Comparison of ENCODE assay signal across 27 cellular contexts in the genomic region with DNA sequence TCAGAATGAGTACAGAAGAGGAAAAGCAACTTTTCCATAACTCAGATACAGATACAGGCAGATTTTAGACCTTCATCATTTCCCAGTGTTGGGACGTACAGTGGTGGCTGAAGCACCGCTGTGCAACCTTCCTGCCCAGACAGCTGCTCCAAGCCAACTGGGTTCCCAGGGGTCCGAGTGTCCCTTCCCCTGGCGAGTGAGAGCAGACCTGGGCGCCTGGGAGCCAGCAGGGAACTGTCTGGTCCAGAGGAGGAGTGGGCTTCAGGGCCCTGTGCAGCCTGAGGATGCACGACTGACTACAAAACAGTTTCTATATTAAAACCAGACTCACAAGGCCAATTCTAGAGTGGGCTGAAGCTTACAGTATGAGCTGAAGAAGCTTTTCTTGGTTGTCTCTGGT. TPM values are rescaled to one million over a fixed set of nuclear protein-coding genes. Genes with fewer than 3 reads are reported as not detected.
"Had no signal": no experiment of that assay in that cellular context is flagged by ENCODE, and none has a peak within 500 bp of the region (broad histone marks: within the 10 kb centered on the region; RNA-seq: fewer than 3 reads in every experiment).

No MANE protein-coding gene starts in this region.

- DNase-seq: stimulated activated CD4-positive, alpha-beta T cell treated with anti-CD3 and anti-CD28 coated beads, Interleukin-2, amount 100 ng/mL, for 24 hours; stimulated activated CD4-positive, alpha-beta T cell treated with anti-CD3 and anti-CD28 coated beads, Interleukin-2, amount 100 ng/mL, for 48 hours; stimulated activated CD4-positive, alpha-beta T cell treated with anti-CD3 and anti-CD28 coated beads, Interleukin-4, amount 100 ng/mL, for 1 hour; stimulated activated CD4-positive, alpha-beta T cell treated with anti-CD3 and anti-CD28 coated beads, Interleukin-4, amount 100 ng/mL, for 24 hours; stimulated activated CD4-positive, alpha-beta T cell treated with anti-CD3 and anti-CD28 coated beads, Interleukin-4, amount 100 ng/mL, for 4 hours; stimulated activated naive B cell treated with anti-CD40 and anti-IgM and Interleukin-4, amounts not matched to agents 10 μg/mL and 1 μg/mL and 100 μg/mL, for 72 hours; stimulated activated naive CD4-positive, alpha-beta T cell; stimulated activated naive CD4-positive, alpha-beta T cell treated with Interleukin-2 at 50 U/mL for 16 hours; stimulated activated naive CD8-positive, alpha-beta T cell treated with anti-CD3 and anti-CD28 coated beads, Interleukin-15, amount 100 ng/mL, for 72 hours; stimulated activated naive CD8-positive, alpha-beta T cell treated with anti-CD3 and anti-CD28 coated beads, Interleukin-15, Interleukin-2, amounts not matched to agents 100 U/mL and 50 U/mL, for 24 hours; stomach; substantia nigra; testis; thyroid gland; tibial artery; transverse colon; upper lobe of left lung; upper lobe of right lung; uterus had no signal

- ATAC-seq: stimulated activated effector memory CD8-positive, alpha-beta T cell treated with anti-CD3 and anti-CD28 coated beads, Interleukin-12 subunit alpha, Interleukin-12 subunit beta, amount 100 ng/mL, for 72 hours; stimulated activated memory B cell treated with anti-CD40 and anti-IgM and Interleukin-4, amounts not matched to agents 10 μg/mL and 1 μg/mL and 100 μg/mL, for 72 hours; stimulated activated naive B cell treated with anti-CD40 and anti-IgM and Interleukin-4, amounts not matched to agents 10 μg/mL and 1 μg/mL and 100 μg/mL, for 72 hours; stimulated activated naive CD8-positive, alpha-beta T cell treated with anti-CD3 and anti-CD28 coated beads, Interleukin-15, amount 100 ng/mL, for 72 hours; stimulated activated naive CD8-positive, alpha-beta T cell treated with anti-CD3 and anti-CD28 coated beads, Interleukin-15, Interleukin-2, amounts not matched to agents 100 U/mL and 50 U/mL, for 24 hours; upper lobe of right lung had no signal

- H3K9me3 ChIP-seq: stomach, suprapubic skin, testis, thoracic aorta, thyroid gland, tibial artery, tibial nerve, transverse colon, upper lobe of left lung, upper lobe of right lung, uterus, vagina had no signal

- H3K27me3 ChIP-seq: testis, thyroid gland, upper lobe of left lung, vagina had no signal

- H3K4me3 ChIP-seq: stomach, suprapubic skin, testis, thoracic aorta, thyroid gland, tibial artery, tibial nerve, transverse colon, upper lobe of left lung, upper lobe of right lung, uterus, vagina had no signal

- H3K27ac ChIP-seq: stomach, suprapubic skin, testis, thoracic aorta, thyroid gland, tibial artery, transverse colon, upper lobe of left lung, upper lobe of right lung, uterus, vagina had no signal

- H3K4me1 ChIP-seq: stomach, testis, thyroid gland, tibial artery, tibial nerve, transverse colon, upper lobe of left lung, upper lobe of right lung, uterus, vagina had no signal

- H3K36me3 ChIP-seq: stomach, suprapubic skin, thoracic aorta, thyroid gland, tibial artery, tibial nerve, transverse colon, upper lobe of left lung, upper lobe of right lung, uterus, vagina had no signal

RNA-seq across cellular contexts. Expression of gene OR6B2, which starts 11.1 kb away (rescaled TPM):
- polyA plus RNA-seq: stomach, thymus, urinary bladder had no signal

RNA-seq across cellular contexts. Expression of gene OR6B3, which starts 12.0 kb away (rescaled TPM):
- polyA plus RNA-seq: stomach, thymus, urinary bladder had no signal
